ENCODE assay signal across 14 cellular contexts in the genomic region with DNA sequence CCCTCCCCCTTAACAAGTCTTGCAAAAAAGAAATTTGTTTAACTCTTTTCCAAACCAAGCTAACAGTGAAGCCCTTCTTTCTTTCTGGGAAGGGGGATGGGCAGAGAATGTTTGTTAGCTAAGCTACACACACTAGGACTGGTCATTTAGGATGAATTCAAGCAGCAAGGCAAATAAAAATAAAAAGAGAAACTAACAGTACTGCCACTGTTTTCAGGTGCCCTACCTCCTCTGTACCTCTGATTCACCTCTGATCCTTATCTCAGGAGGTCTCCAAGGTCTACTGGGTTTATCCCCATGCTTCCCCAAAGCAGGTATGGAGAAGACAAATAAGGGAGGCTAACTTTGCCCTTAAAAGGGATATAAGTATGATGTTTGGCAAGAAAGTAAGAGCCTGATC. TPM values are rescaled to one million over a fixed set of nuclear protein-coding genes. Genes with fewer than 3 reads are reported as not detected.
DNase-seq lines count a peak whose midpoint lies in the region; ATAC-seq and TF ChIP-seq lines count a peak whose summit lies in the region.
"Had no signal": no experiment of that assay in that cellular context is flagged by ENCODE, and none has a peak within 500 bp of the region (broad histone marks: within the 10 kb centered on the region; RNA-seq: fewer than 3 reads in every experiment).

No MANE protein-coding gene starts in this region.

- H3K4me1 ChIP-seq in psoas muscle: peaks cover 36% of the 10 kb centered on the region

- H3K4me3 Mint-ChIP-seq in HFFc6: peak overlapping the region; percentile 41; the same call in 1 of the 2 replicates
- no peak overlapping the region for H3K4me3 Mint-ChIP-seq in activated T-cell treated with anti-CD3 and anti-CD28 coated beads, Interleukin-2, amount 50 U/mL, for 24 hours
- H3K4me3 Mint-ChIP-seq: IgD-negative memory B cell had no signal

- H3K27ac ChIP-seq in angular gyrus (ENCODE audit: low read depth, low read length): peak overlapping the region; percentile 8
- H3K27ac ChIP-seq in psoas muscle: no peak overlapping the region

- intact Hi-C loops in psoas muscle (cut with DNase I): no loop called here

- no peak for ATAC-seq in GM19324 (IDR thresholded peaks at IDR 0.05; ENCODE audit: low FRiP score, unreplicated experiment)
- no peak for ATAC-seq in psoas muscle
- ATAC-seq: Right ventricle myocardium inferior had no signal

- no peak overlapping the region for H3K4me3 ChIP-seq in psoas muscle

- peaks cover 5% of the 10 kb centered on the region; the same call in 1 of the 2 replicates for H3K9me3 Mint-ChIP-seq in HFFc6
- H3K9me3 Mint-ChIP-seq in activated T-cell treated with anti-CD3 and anti-CD28 coated beads, Interleukin-2, amount 50 U/mL, for 24 hours: no peaks in the 10 kb centered on the region
- H3K9me3 Mint-ChIP-seq: IgD-negative memory B cell had no signal

- TF ChIP-seq CTCF in HFFc6 (IDR thresholded peaks at IDR 0.05) (no peak), psoas muscle (IDR thresholded peaks at IDR 0.05) (no peak)

- H3K27me3 ChIP-seq in psoas muscle (ENCODE audit: insufficient read depth in 3 of 3, low read length in 2 of 3): no peaks in the 10 kb centered on the region

- H3K36me3 ChIP-seq in psoas muscle (ENCODE audit: insufficient read depth in 1 of 2, low read depth in 1 of 2): peaks cover 3 to 48% of the 10 kb centered on the region in 2 donors

- DNase-seq in Caki2 (ENCODE audit: low read depth) (peak; percentile 1), HFFc6 (no peak), left kidney (ENCODE audit: low read depth, low spot score) (peak; percentile 42), psoas muscle (no peak), NCI-H2227 (lab: John Stamatoyannopoulos, UW; ENCODE audit: unreplicated experiment) (no peak)
- no peak for DNase-seq in activated T-cell treated with anti-CD3 and anti-CD28 coated beads, Interleukin-2, amount 50 U/mL, for 24 hours
- DNase-seq: DMS79, NCI-H1694 treated with DMSO at 0.1 percent for 48 hours, NCI-H446, SK-N-SH had no signal

- H3K36me3 Mint-ChIP-seq in HFFc6 (ENCODE audit: low read depth): peaks cover 89% of the 10 kb centered on the region
- peaks cover 89% of the 10 kb centered on the region for H3K36me3 Mint-ChIP-seq in activated T-cell treated with anti-CD3 and anti-CD28 coated beads, Interleukin-2, amount 50 U/mL, for 24 hours (ENCODE audit: low read depth)

- H3K27me3 Mint-ChIP-seq in HFFc6 (ENCODE audit: insufficient read depth): peaks cover 51% of the 10 kb centered on the region
- no peaks in the 10 kb centered on the region for H3K27me3 Mint-ChIP-seq in activated T-cell treated with anti-CD3 and anti-CD28 coated beads, Interleukin-2, amount 50 U/mL, for 24 hours
- H3K27me3 Mint-ChIP-seq: IgD-negative memory B cell had no signal

- in situ Hi-C loops in Caki2 (cut with HindIII; ENCODE audit: low pct_unique_long_range_greater_than_20kb, low sequenced_read_pairs): no loop called here

- peak overlapping the region; percentile 80 for H3K27ac Mint-ChIP-seq in HFFc6
- H3K27ac Mint-ChIP-seq in activated T-cell treated with anti-CD3 and anti-CD28 coated beads, Interleukin-2, amount 50 U/mL, for 24 hours: no peak overlapping the region

- no peaks in the 10 kb centered on the region for H3K9me3 ChIP-seq in psoas muscle
- H3K9me3 ChIP-seq: SK-N-SH had no signal

- peaks cover 96% of the 10 kb centered on the region for H3K4me1 Mint-ChIP-seq in HFFc6 (ENCODE audit: low read depth)
- H3K4me1 Mint-ChIP-seq in activated T-cell treated with anti-CD3 and anti-CD28 coated beads, Interleukin-2, amount 50 U/mL, for 24 hours (ENCODE audit: low read depth): peaks cover 18% of the 10 kb centered on the region

RNA-seq across cellular contexts. Expression of gene ELL2, which starts 52.9 kb away (rescaled TPM):
- total RNA-seq in Caki2 (2014; rRNA removed; shearing (Covaris generic); ENCODE audit: low replicate concordance): 0.17 and 0.61 TPM in 2 replicates
- total RNA-seq in HFFc6 (2021; fragmentation: NEBNext Ultra II Directional; extraction: Animal tissue kit (Norgen Biotek cat#: 25700)): 100 to 1,000 TPM; 346 to 505 (median 380) TPM
- total RNA-seq in psoas muscle: 10 to 100 TPM; 16.2 to 59.8 (median 32.1) TPM
- polyA plus RNA-seq in psoas muscle: 10 to 100 TPM; 30.4 to 39.8 (median 39.6) TPM

Comparison
In these comparisons a context has a peak if more than half of its experiments do, and no peak if none do; other contexts are left out.
1. DNase-seq: peak in Caki2 (single experiment) and left kidney (single experiment); none in HFFc6 (single experiment), activated T-cell treated with anti-CD3 and anti-CD28 coated beads, Interleukin-2, amount 50 U/mL, for 24 hours (single experiment), psoas muscle (0 of 2) and NCI-H2227 (single experiment).
2. RNA of gene ELL2, which starts 52.9 kb away (total RNA-seq): 346 to 505 TPM in HFFc6 and 16.2 to 59.8 TPM in psoas muscle; 0.17 to 0.61 TPM in Caki2; every median in the first group is over 10 times any median in the second.